In genomic region chr22:23151827-23152226, GRCh38 we compare ENCODE assay signal across 22 cellular contexts. TPM values are rescaled to one million over a fixed set of nuclear protein-coding genes. Genes with fewer than 3 reads are reported as not detected.
"Had no signal": no experiment of that assay in that cellular context is flagged by ENCODE, and none has a peak within 500 bp of the region (broad histone marks: within the 10 kb centered on the region; RNA-seq: fewer than 3 reads in every experiment).

No MANE protein-coding gene starts in this region.

- H3K9me3 ChIP-seq: ascending aorta, gastroesophageal sphincter, heart left ventricle, tibial nerve, vagina had no signal

- ATAC-seq: activated CD4-positive, CD25-positive, alpha-beta regulatory T cell treated with anti-CD3 and anti-CD28 coated beads, Interleukin-2, amount 50 U/mL, for 24 hours; activated CD8-positive, alpha-beta T cell treated with anti-CD3 and anti-CD28 coated beads, Interleukin-2, amount 10 ng/mL, durations not matched to agents 7 days and 5 days; activated naive CD8-positive, alpha-beta T cell treated with anti-CD3 and anti-CD28 coated beads, Interleukin-2, amount 50 U/mL, for 24 hours; gastroesophageal sphincter; heart left ventricle; naive thymus-derived CD8-positive, alpha-beta T cell had no signal

- DNase-seq: activated CD4-positive, alpha-beta T cell treated with anti-CD3 and anti-CD28 coated beads, Interleukin-2, amount 10 ng/mL, durations not matched to agents 7 days and 5 days; activated CD8-positive, alpha-beta T cell treated with anti-CD3 and anti-CD28 coated beads, Interleukin-2, amount 10 ng/mL, durations not matched to agents 7 days and 5 days; activated naive CD4-positive, alpha-beta T cell treated with anti-CD3 and anti-CD28 coated beads, Interleukin-2, amount 10 ng/mL, durations not matched to agents 7 days and 5 days; activated naive CD8-positive, alpha-beta T cell treated with anti-CD3 and anti-CD28 coated beads, Interleukin-2, amount 50 U/mL, for 24 hours; activated T-cell treated with anti-CD3 and anti-CD28 coated beads, Interleukin-2, amount 50 U/mL, for 24 hours; cerebellar nuclear complex; cortex of kidney; erythroblast; heart left ventricle; kidney glomerular epithelial cell; mesendoderm; naive thymus-derived CD8-positive, alpha-beta T cell; stimulated activated CD4-positive, alpha-beta T cell treated with anti-CD3 and anti-CD28 coated beads, Interleukin-2, amount 100 ng/mL, for 24 hours had no signal

- H3K27me3 ChIP-seq: ascending aorta, gastroesophageal sphincter, tibial nerve, vagina had no signal

- H3K27ac ChIP-seq: ascending aorta, gastroesophageal sphincter, heart left ventricle, tibial nerve, vagina had no signal

- H3K36me3 ChIP-seq: heart left ventricle had no signal

- H3K4me3 ChIP-seq: ascending aorta, gastroesophageal sphincter, heart left ventricle, tibial nerve, vagina had no signal

- H3K4me1 ChIP-seq: vagina had no signal

RNA-seq across cellular contexts. Expression of gene RAB36, which starts 6.5 kb away (rescaled TPM):
- total RNA-seq: activated T-helper 2 cell treated with anti-CD3 and anti-CD28 coated beads, Interferon-gamma antibody, Interleukin-2, Interleukin-4, amounts not matched to agents 10 μg/mL and 5 μg/mL and 100 μg/mL, durations not matched to agents 14 hours and 24 hours and 36 hours; T-helper 1 cell treated with Interleukin-12 subunit alpha and Interleukin-12 subunit beta and Interleukin-4 antibody, amounts not matched to agents 30 ng/mL and 1 ng/mL, for 36 hours had no signal

RNA-seq across cellular contexts. Expression of gene RSPH14, which starts 10.0 kb away (rescaled TPM):
- total RNA-seq: activated T-helper 2 cell treated with anti-CD3 and anti-CD28 coated beads, Interferon-gamma antibody, Interleukin-2, Interleukin-4, amounts not matched to agents 10 μg/mL and 5 μg/mL and 100 μg/mL, durations not matched to agents 14 hours and 24 hours and 36 hours; ascending aorta; bronchial epithelial cell; heart left ventricle; T-helper 1 cell treated with Interleukin-12 subunit alpha and Interleukin-12 subunit beta and Interleukin-4 antibody, amounts not matched to agents 30 ng/mL and 1 ng/mL, for 36 hours; vagina had no signal
- polyA plus RNA-seq: heart left ventricle, liver had no signal
